ENCODE assay signal across 13 cellular contexts in the genomic region with DNA sequence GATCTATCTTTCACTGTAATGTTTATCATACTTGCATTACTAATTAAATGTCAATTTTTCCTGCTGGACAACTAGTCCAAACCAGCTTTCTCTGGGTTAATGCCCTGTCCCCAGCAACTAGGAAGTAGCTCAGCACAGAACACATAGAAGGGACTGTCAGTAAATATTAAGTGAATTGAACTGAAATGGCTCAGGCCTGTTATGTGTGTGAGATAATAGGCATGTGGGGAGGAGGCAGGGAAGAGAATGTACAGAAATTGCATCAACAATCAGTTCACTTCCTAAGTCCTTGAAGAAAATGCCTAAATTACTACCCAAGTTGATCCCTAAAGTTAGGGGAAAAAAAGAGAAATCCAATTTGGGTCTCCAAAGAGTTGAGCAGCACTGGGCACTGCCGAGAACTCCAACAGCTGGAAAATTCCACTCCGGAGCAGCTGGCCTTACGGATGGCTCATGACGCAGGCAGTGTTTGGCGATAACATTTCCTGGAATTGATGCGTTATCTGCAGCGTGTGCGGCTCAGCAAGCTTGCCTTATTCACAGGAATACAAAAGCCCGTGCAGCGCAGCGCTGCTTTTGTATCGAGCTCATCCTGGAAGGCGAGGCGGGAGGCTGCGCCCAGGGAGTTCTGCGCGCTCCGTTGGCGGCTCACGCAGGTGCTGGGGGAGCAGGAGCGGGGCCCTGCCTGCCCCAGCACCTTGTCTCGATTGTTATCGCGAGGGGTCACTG.
DNase-seq lines count a peak whose midpoint lies in the region; ATAC-seq and TF ChIP-seq lines count a peak whose summit lies in the region.
"Had no signal": no experiment of that assay in that cellular context is flagged by ENCODE, and none has a peak within 500 bp of the region (broad histone marks: within the 10 kb centered on the region; RNA-seq: fewer than 3 reads in every experiment).

No MANE protein-coding gene starts in this region.

- ATAC-seq in GM19467 (IDR thresholded peaks at IDR 0.05; ENCODE audit: unreplicated experiment) (no peak), HG03175 (IDR thresholded peaks at IDR 0.05; ENCODE audit: unreplicated experiment) (no peak)
- ATAC-seq: PC-3 had no signal

- no peak overlapping the region for H3K4me2 ChIP-seq in GM23248 (ENCODE audit: unreplicated experiment)

- H3K4me3 ChIP-seq in GM23248: no peak overlapping the region
- no peak overlapping the region for H3K4me3 ChIP-seq in brain microvascular endothelial cell (ENCODE audit: low read depth, low read length)
- peak overlapping the region; percentile 33 for H3K4me3 ChIP-seq in retinal pigment epithelial cell (ENCODE audit: low read length)
- H3K4me3 ChIP-seq in SJCRH30: no peak overlapping the region

- no peak overlapping the region for H3K27ac ChIP-seq in GM23248
- no peak overlapping the region for H3K27ac ChIP-seq in brain microvascular endothelial cell
- no peak overlapping the region for H3K27ac ChIP-seq in SJCRH30
- H3K27ac ChIP-seq: neutrophil had no signal

- H4K20me1 ChIP-seq in GM23248 (ENCODE audit: insufficient read depth): no peaks in the 10 kb centered on the region

- no peaks in the 10 kb centered on the region for H3F3A ChIP-seq in GM23248 (ENCODE audit: insufficient read depth)

- no peak overlapping the region for H2AFZ ChIP-seq in GM23248

- H3K79me2 ChIP-seq in GM23248 (ENCODE audit: insufficient read depth): no peaks in the 10 kb centered on the region

- H3K4me1 ChIP-seq in GM23248 (ENCODE audit: insufficient read depth) (no peaks in the 10 kb centered on the region), SJCRH30 (no peaks in the 10 kb centered on the region)

- in situ Hi-C loops in GM23248 (cut with MboI): no loop called here
- in situ Hi-C loops in brain microvascular endothelial cell (cut with HindIII; ENCODE audit: low pct_ligation_motif_present, low sequenced_read_pairs): no loop called here

- H3K9me2 ChIP-seq in GM23248 (ENCODE audit: insufficient read depth): no peaks in the 10 kb centered on the region

- TF ChIP-seq CTCF in brain microvascular endothelial cell (IDR thresholded peaks at IDR 0.05; ENCODE audit: low read depth, low read length, missing control alignments) (no peak), retinal pigment epithelial cell (conservative IDR thresholded peaks at IDR 0.05; ENCODE audit: low read depth, low read length) (no peak)

- H3K9me3 ChIP-seq in GM23248 (ENCODE audit: low read depth) (no peaks in the 10 kb centered on the region), SJCRH30 (replicated peaks) (no peaks in the 10 kb centered on the region)
- H3K9me3 ChIP-seq: neutrophil had no signal

- H3K27me3 ChIP-seq in GM23248 (replicated peaks; ENCODE audit: insufficient read depth) (no peaks in the 10 kb centered on the region), brain microvascular endothelial cell (replicated peaks) (no peaks in the 10 kb centered on the region), SJCRH30 (no peaks in the 10 kb centered on the region)

- 25% methylated on average over 24 of the region's 24 CpGs for WGBS in GM23248 (ENCODE audit: low coverage in 1 of 2, low lambda C conversion rate in 2 of 2, missing lambda C conversion rate in 2 of 2), 2 experiments

- H3K36me3 ChIP-seq in GM23248 (ENCODE audit: low read depth) (no peaks in the 10 kb centered on the region), brain microvascular endothelial cell (replicated peaks) (no peaks in the 10 kb centered on the region), SJCRH30 (no peaks in the 10 kb centered on the region)
- H3K36me3 ChIP-seq: neutrophil had no signal

- peak; percentile 1 for DNase-seq in GM23248
- peak; percentile 0 for DNase-seq in brain microvascular endothelial cell
- peak; percentile 2 for DNase-seq in iris pigment epithelial cell (ENCODE audit: low read depth)
- DNase-seq in retinal pigment epithelial cell (ENCODE audit: low read depth): peak; percentile 7
- no peak for DNase-seq in SJCRH30
- DNase-seq in cerebellum (ENCODE audit: low spot score): no peak
- DNase-seq: GDM1, immature natural killer cell, NCI-H1436 treated with DMSO at 0.1 percent for 48 hours, PC-3 had no signal

- no peak overlapping the region for H3K9ac ChIP-seq in GM23248

Comparison
In these comparisons a context has a peak if more than half of its experiments do, and no peak if none do; other contexts are left out.
1. DNase-seq: peak in GM23248 (single experiment), brain microvascular endothelial cell (single experiment), iris pigment epithelial cell (single experiment) and retinal pigment epithelial cell (single experiment); none in SJCRH30 (0 of 2) and cerebellum (single experiment).